ENCODE assay signal across 8 cellular contexts in genomic region chr12:56003376-56003775, GRCh38. TPM values are rescaled to one million over a fixed set of nuclear protein-coding genes. Genes with fewer than 3 reads are reported as not detected.
DNase-seq lines count a peak whose midpoint lies in the region; ATAC-seq, FAIRE-seq and TF ChIP-seq lines count a peak whose summit lies in the region.
"Not testable (repeated sequence)": the region's sequence is repeated elsewhere in the genome, so short reads cannot be mapped to it uniquely, and the experiment has no call there.
"Had no signal": no experiment of that assay in that cellular context is flagged by ENCODE, and none has a peak within 500 bp of the region (broad histone marks: within the 10 kb centered on the region; RNA-seq: fewer than 3 reads in every experiment).

No MANE protein-coding gene starts in this region.

- H3K4me1 ChIP-seq in K562 (replicated peaks in 1 of 2; ENCODE audit: control insufficient read depth in 2 of 2, insufficient read depth in 2 of 2, low read length in 2 of 2) = peaks cover 16 to 44% of the 10 kb centered on the region in 2 experiments

- CTCF ChIA-PET in RWPE1 (lab: Yijun Ruan, JAX); K562 (lab: Yijun Ruan, JAX; ENCODE audit: low intra/inter-chr PET ratio): not testable (repeated sequence)

- not testable (repeated sequence) for H3K27me3 ChIP-seq in K562 (ENCODE audit: control insufficient read depth in 2 of 2, insufficient read depth in 2 of 2, low read length in 2 of 2)

- not testable (repeated sequence) for H3K4me2 ChIP-seq in K562 (ENCODE audit: insufficient read depth, low read length)

- peaks cover 31% of the 10 kb centered on the region for H3K4me1 Mint-ChIP-seq in CD14-positive monocyte
- peaks cover 3 to 10% (median 8%) of the 10 kb centered on the region in 3 donors for H3K4me1 Mint-ChIP-seq in IgD-negative memory B cell

- not testable (repeated sequence) for H3K27me3 Mint-ChIP-seq in CD14-positive monocyte (ENCODE audit: low read depth in 3 of 3); IgD-negative memory B cell

- POLR2A ChIA-PET in RWPE1 (lab: Yijun Ruan, JAX; ENCODE audit: low non-redundant PET); K562 (lab: Yijun Ruan, JAX): not testable (repeated sequence)

- H3K36me3 Mint-ChIP-seq in CD14-positive monocyte = peaks cover 31 to 52% of the 10 kb centered on the region in 2 donors
- H3K36me3 Mint-ChIP-seq in IgD-negative memory B cell = not testable (repeated sequence)

- H3K9me3 ChIP-seq in K562 (replicated peaks; ENCODE audit: control insufficient read depth, insufficient read depth, low read depth, low read length) = not testable (repeated sequence)

- TF ChIP-seq CTCF in CD14-positive monocyte (IDR thresholded peaks at IDR 0.05); RWPE1 (conservative IDR thresholded peaks at IDR 0.05; ENCODE audit: low read depth); K562 (IDR thresholded peaks at IDR 0.05 in 2 of 3, conservative IDR thresholded peaks at IDR 0.05 in 1 of 3; ENCODE audit: insufficient read depth in 2 of 3, low read depth in 1 of 3, low read length in 3 of 3): not testable (repeated sequence)

- intact Hi-C loops in CD14-positive monocyte (cut with micrococcal nuclease); K562 (cut with micrococcal nuclease): not testable (repeated sequence)

- H4K20me1 ChIP-seq in K562 (replicated peaks; ENCODE audit: control insufficient read depth, insufficient read depth, low read length) = not testable (repeated sequence)

- not testable (repeated sequence) for TF ChIP-seq POLR2A in K562 (conservative IDR thresholded peaks at IDR 0.05)

- H3K79me2 ChIP-seq in K562 (ENCODE audit: control insufficient read depth, insufficient read depth, low read length) = not testable (repeated sequence)

- H2AFZ ChIP-seq in K562 (ENCODE audit: low read depth, low read length) = not testable (repeated sequence)

- FAIRE-seq in K562 (lab: Jason Lieb, UNC) = peak; percentile 49

- BruUV-seq in K562 (replicated peaks; lab: Mats Ljungman, UMichigan) = not testable (repeated sequence)

- 34% methylated on average over 5 of the region's 5 CpGs for WGBS in K562 (ENCODE audit: insufficient coverage, low coverage, missing lambda C conversion rate)

- H3K27ac Mint-ChIP-seq in CD14-positive monocyte (peak overlapping the region; percentile 15 to 82 (median 46)), IgD-negative memory B cell (peak overlapping the region in 2 of 3 donors; percentile 47 to 51)

- in situ Hi-C loops in K562 (cut with MboI) = not testable (repeated sequence)

- not testable (repeated sequence) for H3K9me1 ChIP-seq in K562 (ENCODE audit: control insufficient read depth, insufficient read depth, low read length)

- H3K36me3 ChIP-seq in K562 (ENCODE audit: control insufficient read depth, insufficient read depth, low read length) = peaks cover 37% of the 10 kb centered on the region

- H3K27ac ChIP-seq in RWPE1 = 0 out of 2 replicates have a peak overlapping the region, but pooled peaks have one; percentile 1
- H3K27ac ChIP-seq in K562 (ENCODE audit: extremely low read depth, low read depth, low read length) = not testable (repeated sequence)

- not testable (repeated sequence) for H3K4me3 ChIP-seq in K562

- H3K9me3 Mint-ChIP-seq in CD14-positive monocyte, IgD-negative memory B cell: not testable (repeated sequence)

- not testable (repeated sequence) for TF ChIP-seq RAD21 in K562 (CRISPR knock-in tag; conservative IDR thresholded peaks at IDR 0.05 in 1 of 2, IDR thresholded peaks at IDR 0.05 in 1 of 2)

- DNase-seq in CD14-positive monocyte (ENCODE audit: low spot score); RWPE1 (ENCODE audit: low spot score): not testable (repeated sequence)
- DNase-seq in MV-4-11 (lab: John Stamatoyannopoulos, UW) (peak; percentile 93), UCSD-AML1 (lab: John Stamatoyannopoulos, UW; ENCODE audit: unreplicated experiment) (peak; percentile 13), K562 (ENCODE audit: extremely low read depth in 1 of 4, low spot score in 3 of 4) (peak in 2 of 4 experiments; percentile 27 to 53), iris pigment epithelial cell (ENCODE audit: low read depth) (peak; percentile 16)

- ATAC-seq in K562 = not testable (repeated sequence)

- TF ChIP-seq EP300 in K562 (IDR thresholded peaks at IDR 0.05; ENCODE audit: low read length) = not testable (repeated sequence)

- H3K4me3 Mint-ChIP-seq in CD14-positive monocyte = not testable (repeated sequence)
- peak overlapping the region in 2 of 4 donors; percentile 44 to 82 for H3K4me3 Mint-ChIP-seq in IgD-negative memory B cell

- H3K9ac ChIP-seq in K562 (ENCODE audit: insufficient read depth in 1 of 2, low read depth in 2 of 2, low read length in 2 of 2) = peak overlapping the region in 1 of 2 experiments; percentile 50; a peak in 1 of 4 replicates

RNA-seq across cellular contexts. Expression of gene SUOX, which starts 6.3 kb away (rescaled TPM):
- polyA plus RNA-seq in CD14-positive monocyte = 10 to 100 TPM in 1 of 2 donors, 1 to 10 TPM in 1; 9.7 to 14.4 TPM
- polyA plus RNA-seq in IgD-negative memory B cell = 1.3 TPM
- total RNA-seq in K562 (2011; cell fraction: chromatin; rRNA removed; ENCODE audit: low replicate concordance) = 64.5 and 126 TPM in 2 replicates
- total RNA-seq in K562 (2011; cell fraction: nucleolus; rRNA removed) = 67.9 and 78.4 TPM in 2 replicates
- 78.7 and 91.5 TPM in 2 replicates for total RNA-seq in K562 (2011; cell fraction: nucleoplasm; rRNA removed)
- total RNA-seq in K562 (2014; rRNA removed) = 21.3 and 30.1 TPM in 2 replicates
- 18.1 and 22.9 TPM in 2 replicates for total RNA-seq in K562 (2014; rRNA removed; fragmentation: Illumina TruSeq; extraction: Trizol)
- total RNA-seq in K562 (2015; rRNA removed; fragmentation: Illumina TruSeq; extraction: Trizol) = 29.9 and 30.0 TPM in 2 replicates
- 23.7 and 25.8 TPM in 2 replicates for total RNA-seq in K562 (2021)
- polyA plus RNA-seq in K562 (2011; rRNA removed) = 31.2 and 31.5 TPM in 2 replicates
- 33.1 and 43.9 TPM in 2 replicates for polyA plus RNA-seq in K562 (2011; cell fraction: cytosol; rRNA removed)
- 62.5 and 76.6 TPM in 2 replicates for polyA plus RNA-seq in K562 (2011; cell fraction: nucleus; rRNA removed)
- 26.9 and 29.9 TPM in 2 replicates for polyA plus RNA-seq in K562 (2012)
- 32.2 and 39.7 TPM in 2 replicates for polyA plus RNA-seq in K562 (2014; fragmentation: Illumina TruSeq; extraction: Trizol)
- polyA plus RNA-seq in K562 (2014; fragmentation: Nextera tagmentation; extraction: Ambion mirVana) = 10 to 100 TPM in 1 of 2 experiments, 1 to 10 TPM in 1; 9.2 to 21.6 TPM
- 25.4 and 27.9 TPM in 2 replicates for polyA plus RNA-seq in K562 (2014; rRNA removed)
- 30.3 and 35.2 TPM in 2 replicates for polyA minus RNA-seq in K562 (2011; rRNA and poly(A)+ RNA removed)
- 16.8 and 19.6 TPM in 2 replicates for polyA minus RNA-seq in K562 (2011; cell fraction: cytosol; rRNA and poly(A)+ RNA removed)
- 24.4 and 37.4 TPM in 2 replicates for polyA minus RNA-seq in K562 (2011; cell fraction: nucleus; rRNA and poly(A)+ RNA removed)
- polyA plus RNA-seq: CD4-positive, alpha-beta memory T cell had no signal

RNA-seq across cellular contexts. Expression of gene IKZF4, which starts 17.5 kb away (rescaled TPM):
- polyA plus RNA-seq in CD14-positive monocyte = 1 to 10 TPM in 1 of 2 donors, under 1 TPM in 1; 0.09 to 1.3 TPM
- polyA plus RNA-seq in IgD-negative memory B cell = 0.35 TPM
- 32.0 and 35.8 TPM in 2 replicates for total RNA-seq in K562 (2011; cell fraction: chromatin; rRNA removed; ENCODE audit: low replicate concordance)
- 14.9 and 21.0 TPM in 2 replicates for total RNA-seq in K562 (2011; cell fraction: nucleolus; rRNA removed)
- total RNA-seq in K562 (2011; cell fraction: nucleoplasm; rRNA removed) = 29.4 and 36.0 TPM in 2 replicates
- 1.9 and 3.9 TPM in 2 replicates for total RNA-seq in K562 (2014; rRNA removed)
- 2.8 TPM in 2 replicates for total RNA-seq in K562 (2014; rRNA removed; fragmentation: Illumina TruSeq; extraction: Trizol)
- 3.6 and 4.6 TPM in 2 replicates for total RNA-seq in K562 (2015; rRNA removed; fragmentation: Illumina TruSeq; extraction: Trizol)
- 16.0 and 16.3 TPM in 2 replicates for total RNA-seq in K562 (2021)
- polyA plus RNA-seq in K562 (2011; rRNA removed) = 6.7 and 8.2 TPM in 2 replicates
- polyA plus RNA-seq in K562 (2011; cell fraction: cytosol; rRNA removed) = 7.7 and 10.7 TPM in 2 replicates
- 19.0 and 35.6 TPM in 2 replicates for polyA plus RNA-seq in K562 (2011; cell fraction: nucleus; rRNA removed)
- 9.7 and 17.3 TPM in 2 replicates for polyA plus RNA-seq in K562 (2012)
- polyA plus RNA-seq in K562 (2014; fragmentation: Illumina TruSeq; extraction: Trizol) = 13.5 and 16.0 TPM in 2 replicates
- 1 to 10 TPM; 2.8 to 3.6 TPM for polyA plus RNA-seq in K562 (2014; fragmentation: Nextera tagmentation; extraction: Ambion mirVana)
- polyA plus RNA-seq in K562 (2014; rRNA removed) = 6.4 and 10.2 TPM in 2 replicates
- polyA minus RNA-seq in K562 (2011; rRNA and poly(A)+ RNA removed) = 8.0 and 8.6 TPM in 2 replicates
- polyA minus RNA-seq in K562 (2011; cell fraction: cytosol; rRNA and poly(A)+ RNA removed) = 10.7 and 13.7 TPM in 2 replicates
- polyA minus RNA-seq in K562 (2011; cell fraction: nucleus; rRNA and poly(A)+ RNA removed) = 5.8 and 6.8 TPM in 2 replicates

RNA-seq across cellular contexts. Expression of gene RAB5B, which starts 29.5 kb away (rescaled TPM):
- polyA plus RNA-seq in CD14-positive monocyte (10 to 100 TPM; 48.5 to 63.0 TPM), IgD-negative memory B cell (54.7 TPM), K562 (2011; rRNA removed) (73.8 and 79.6 TPM in 2 replicates), K562 (2014; fragmentation: Illumina TruSeq; extraction: Trizol) (39.7 and 49.4 TPM in 2 replicates), K562 (2014; fragmentation: Nextera tagmentation; extraction: Ambion mirVana) (10 to 100 TPM in 1 of 2 experiments, 1 to 10 TPM in 1; 6.8 to 12.2 TPM), K562 (2014; rRNA removed) (29.5 and 37.1 TPM in 2 replicates)
- total RNA-seq in K562 (2011; cell fraction: chromatin; rRNA removed; ENCODE audit: low replicate concordance) = 74.2 and 106 TPM in 2 replicates
- 56.2 and 58.3 TPM in 2 replicates for total RNA-seq in K562 (2011; cell fraction: nucleolus; rRNA removed)
- 79.6 and 100 TPM in 2 replicates for total RNA-seq in K562 (2011; cell fraction: nucleoplasm; rRNA removed)
- total RNA-seq in K562 (2014; rRNA removed) (14.3 and 18.2 TPM in 2 replicates), K562 (2014; rRNA removed; fragmentation: Illumina TruSeq; extraction: Trizol) (24.7 and 25.2 TPM in 2 replicates), K562 (2015; rRNA removed; fragmentation: Illumina TruSeq; extraction: Trizol) (20.8 and 22.0 TPM in 2 replicates), K562 (2021) (33.7 and 35.1 TPM in 2 replicates)
- 46.7 and 81.7 TPM in 2 replicates for polyA plus RNA-seq in K562 (2011; cell fraction: cytosol; rRNA removed)
- 47.0 and 59.0 TPM in 2 replicates for polyA plus RNA-seq in K562 (2011; cell fraction: nucleus; rRNA removed)
- polyA plus RNA-seq in K562 (2012) = 30.1 and 47.5 TPM in 2 replicates
- polyA minus RNA-seq in K562 (2011; rRNA and poly(A)+ RNA removed) = 71.3 and 77.5 TPM in 2 replicates
- polyA minus RNA-seq in K562 (2011; cell fraction: cytosol; rRNA and poly(A)+ RNA removed) = 31.7 and 33.6 TPM in 2 replicates
- 13.5 and 26.8 TPM in 2 replicates for polyA minus RNA-seq in K562 (2011; cell fraction: nucleus; rRNA and poly(A)+ RNA removed)

RNA-seq across cellular contexts. Expression of gene CDK2, which starts 36.7 kb away (rescaled TPM):
- polyA plus RNA-seq in CD14-positive monocyte (1 to 10 TPM; 4.1 to 4.7 TPM), IgD-negative memory B cell (8.9 TPM), K562 (2011; rRNA removed) (200 and 213 TPM in 2 replicates), K562 (2014; fragmentation: Illumina TruSeq; extraction: Trizol) (129 and 166 TPM in 2 replicates), K562 (2014; fragmentation: Nextera tagmentation; extraction: Ambion mirVana) (10 to 100 TPM; 17.4 to 26.4 TPM), K562 (2014; rRNA removed) (109 and 114 TPM in 2 replicates)
- total RNA-seq in K562 (2011; cell fraction: chromatin; rRNA removed; ENCODE audit: low replicate concordance) = 59.4 and 105 TPM in 2 replicates
- 83.6 and 91.2 TPM in 2 replicates for total RNA-seq in K562 (2011; cell fraction: nucleolus; rRNA removed)
- 82.4 and 85.6 TPM in 2 replicates for total RNA-seq in K562 (2011; cell fraction: nucleoplasm; rRNA removed)
- total RNA-seq in K562 (2014; rRNA removed) (83.6 and 101 TPM in 2 replicates), K562 (2014; rRNA removed; fragmentation: Illumina TruSeq; extraction: Trizol) (96.5 and 116 TPM in 2 replicates), K562 (2015; rRNA removed; fragmentation: Illumina TruSeq; extraction: Trizol) (106 and 111 TPM in 2 replicates), K562 (2021) (110 and 133 TPM in 2 replicates)
- polyA plus RNA-seq in K562 (2011; cell fraction: cytosol; rRNA removed) = 130 and 203 TPM in 2 replicates
- 271 and 421 TPM in 2 replicates for polyA plus RNA-seq in K562 (2011; cell fraction: nucleus; rRNA removed)
- 106 and 139 TPM in 2 replicates for polyA plus RNA-seq in K562 (2012)
- polyA minus RNA-seq in K562 (2011; rRNA and poly(A)+ RNA removed) = 58.7 and 86.0 TPM in 2 replicates
- polyA minus RNA-seq in K562 (2011; cell fraction: cytosol; rRNA and poly(A)+ RNA removed) = 48.2 and 82.6 TPM in 2 replicates
- polyA minus RNA-seq in K562 (2011; cell fraction: nucleus; rRNA and poly(A)+ RNA removed) = 31.2 and 44.9 TPM in 2 replicates

RNA-seq across cellular contexts. Expression of gene PMEL, which starts 37.5 kb away (rescaled TPM):
- polyA plus RNA-seq in CD14-positive monocyte = under 1 TPM; 0.40 to 0.54 TPM
- polyA plus RNA-seq in IgD-negative memory B cell = 1.1 TPM
- 2.5 and 8.4 TPM in 2 replicates for total RNA-seq in K562 (2011; cell fraction: chromatin; rRNA removed; ENCODE audit: low replicate concordance)
- total RNA-seq in K562 (2011; cell fraction: nucleolus; rRNA removed) = 3.4 and 4.2 TPM in 2 replicates
- total RNA-seq in K562 (2011; cell fraction: nucleoplasm; rRNA removed) = 5.3 and 6.1 TPM in 2 replicates
- total RNA-seq in K562 (2014; rRNA removed) = 0.36 and 0.78 TPM in 2 replicates
- 0.96 and 1.1 TPM in 2 replicates for total RNA-seq in K562 (2014; rRNA removed; fragmentation: Illumina TruSeq; extraction: Trizol)
- total RNA-seq in K562 (2015; rRNA removed; fragmentation: Illumina TruSeq; extraction: Trizol) = 0.54 and 0.72 TPM in 2 replicates
- 0.96 and 0.98 TPM in 2 replicates for total RNA-seq in K562 (2021)
- polyA plus RNA-seq in K562 (2011; rRNA removed) = 2.0 and 2.8 TPM in 2 replicates
- polyA plus RNA-seq in K562 (2011; cell fraction: cytosol; rRNA removed) = 2.1 and 2.8 TPM in 2 replicates
- 9.6 and 10.1 TPM in 2 replicates for polyA plus RNA-seq in K562 (2011; cell fraction: nucleus; rRNA removed)
- polyA plus RNA-seq in K562 (2012) = 0.81 and 1.9 TPM in 2 replicates
- 1.4 and 1.9 TPM in 2 replicates for polyA plus RNA-seq in K562 (2014; fragmentation: Illumina TruSeq; extraction: Trizol)
- polyA plus RNA-seq in K562 (2014; fragmentation: Nextera tagmentation; extraction: Ambion mirVana) = under 1 TPM; 0.39 to 0.68 TPM
- polyA plus RNA-seq in K562 (2014; rRNA removed) = 1.1 and 2.5 TPM in 2 replicates
- polyA minus RNA-seq in K562 (2011; rRNA and poly(A)+ RNA removed) = 1.5 and 1.6 TPM in 2 replicates
- polyA minus RNA-seq in K562 (2011; cell fraction: cytosol; rRNA and poly(A)+ RNA removed) = not detected in 2 replicates
- polyA minus RNA-seq in K562 (2011; cell fraction: nucleus; rRNA and poly(A)+ RNA removed) = 1.2 and 1.6 TPM in 2 replicates
- total RNA-seq: CD4-positive, alpha-beta memory T cell had no signal
- polyA plus RNA-seq: CD4-positive, alpha-beta memory T cell had no signal
